1 cellular context compared by ENCODE assay signal in genomic region chr10:89413398-89413912, GRCh38.
TF ChIP-seq lines count a peak whose summit lies in the region.

No MANE protein-coding gene starts in this region.

TF ChIP-seq in liver, 16 proteins besides CTCF, POLR2A, EP300 and RAD21 (continued from another document):
- TF ChIP-seq ATF3 (IDR thresholded peaks at IDR 0.05), result no peak
- TF ChIP-seq, protein P1, sequence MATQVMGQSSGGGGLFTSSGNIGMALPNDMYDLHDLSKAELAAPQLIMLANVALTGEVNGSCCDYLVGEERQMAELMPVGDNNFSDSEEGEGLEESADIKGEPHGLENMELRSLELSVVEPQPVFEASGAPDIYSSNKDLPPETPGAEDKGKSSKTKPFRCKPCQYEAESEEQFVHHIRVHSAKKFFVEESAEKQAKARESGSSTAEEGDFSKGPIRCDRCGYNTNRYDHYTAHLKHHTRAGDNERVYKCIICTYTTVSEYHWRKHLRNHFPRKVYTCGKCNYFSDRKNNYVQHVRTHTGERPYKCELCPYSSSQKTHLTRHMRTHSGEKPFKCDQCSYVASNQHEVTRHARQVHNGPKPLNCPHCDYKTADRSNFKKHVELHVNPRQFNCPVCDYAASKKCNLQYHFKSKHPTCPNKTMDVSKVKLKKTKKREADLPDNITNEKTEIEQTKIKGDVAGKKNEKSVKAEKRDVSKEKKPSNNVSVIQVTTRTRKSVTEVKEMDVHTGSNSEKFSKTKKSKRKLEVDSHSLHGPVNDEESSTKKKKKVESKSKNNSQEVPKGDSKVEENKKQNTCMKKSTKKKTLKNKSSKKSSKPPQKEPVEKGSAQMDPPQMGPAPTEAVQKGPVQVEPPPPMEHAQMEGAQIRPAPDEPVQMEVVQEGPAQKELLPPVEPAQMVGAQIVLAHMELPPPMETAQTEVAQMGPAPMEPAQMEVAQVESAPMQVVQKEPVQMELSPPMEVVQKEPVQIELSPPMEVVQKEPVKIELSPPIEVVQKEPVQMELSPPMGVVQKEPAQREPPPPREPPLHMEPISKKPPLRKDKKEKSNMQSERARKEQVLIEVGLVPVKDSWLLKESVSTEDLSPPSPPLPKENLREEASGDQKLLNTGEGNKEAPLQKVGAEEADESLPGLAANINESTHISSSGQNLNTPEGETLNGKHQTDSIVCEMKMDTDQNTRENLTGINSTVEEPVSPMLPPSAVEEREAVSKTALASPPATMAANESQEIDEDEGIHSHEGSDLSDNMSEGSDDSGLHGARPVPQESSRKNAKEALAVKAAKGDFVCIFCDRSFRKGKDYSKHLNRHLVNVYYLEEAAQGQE (IDR thresholded peaks at IDR 0.05), result no peak
